Comparison of ENCODE assay signal across 1 cellular context in the genomic region with DNA sequence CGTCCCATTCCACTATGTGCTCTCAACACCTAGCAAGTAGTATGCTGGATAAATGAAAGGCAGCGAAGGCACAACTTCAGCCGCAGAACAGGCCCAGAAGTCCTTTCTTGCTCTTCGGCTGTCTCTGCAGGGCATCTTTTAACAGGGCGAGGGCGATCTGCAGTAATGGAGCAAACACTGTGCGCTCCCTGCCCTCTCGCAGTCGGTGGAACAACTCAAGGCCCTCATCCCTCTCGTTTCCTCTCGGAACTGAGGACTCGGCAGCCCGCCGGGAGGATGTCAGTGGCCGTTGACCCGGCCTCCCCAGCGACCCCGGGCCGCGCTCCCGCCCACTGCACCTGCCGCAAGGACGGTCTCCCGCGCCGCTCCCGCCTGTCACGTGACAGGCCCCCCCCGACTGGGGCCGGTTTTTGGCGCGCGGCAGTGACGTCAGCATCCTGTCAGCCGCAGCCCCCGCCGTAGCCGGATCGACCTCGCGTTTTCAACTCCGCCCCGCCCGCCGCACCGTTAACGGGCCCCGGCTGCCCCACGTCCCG.
TF ChIP-seq lines count a peak whose summit lies in the region.

No MANE protein-coding gene starts in this region.

TF ChIP-seq in HEK293, 187 proteins besides CTCF, POLR2A, EP300 and RAD21 (continued from another document and continues in another):
- TF ChIP-seq, protein P1, sequence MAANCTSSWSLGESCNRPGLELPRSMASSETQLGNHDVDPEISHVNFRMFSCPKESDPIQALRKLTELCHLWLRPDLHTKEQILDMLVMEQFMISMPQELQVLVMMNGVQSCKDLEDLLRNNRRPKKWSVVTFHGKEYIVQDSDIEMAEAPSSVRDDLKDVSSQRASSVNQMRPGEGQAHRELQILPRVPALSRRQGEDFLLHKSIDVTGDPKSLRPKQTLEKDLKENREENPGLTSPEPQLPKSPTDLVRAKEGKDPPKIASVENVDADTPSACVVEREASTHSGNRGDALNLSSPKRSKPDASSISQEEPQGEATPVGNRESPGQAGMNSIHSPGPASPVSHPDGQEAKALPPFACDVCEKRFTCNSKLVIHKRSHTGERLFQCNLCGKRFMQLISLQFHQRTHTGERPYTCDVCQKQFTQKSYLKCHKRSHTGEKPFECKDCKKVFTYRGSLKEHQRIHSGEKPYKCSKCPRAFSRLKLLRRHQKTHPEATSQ (tag by site-specific recombination; IDR thresholded peaks at IDR 0.05), result 0 out of 2 replicates have a peak, but pooled peaks have one; percentile 43
- TF ChIP-seq ZNF19 (tag by site-specific recombination; IDR thresholded peaks at IDR 0.05; ENCODE audit: low read depth) (no peak), ZNF785 (tag by site-specific recombination; IDR thresholded peaks at IDR 0.05) (no peak), ZNF629 (tag by site-specific recombination; IDR thresholded peaks at IDR 0.05) (peak; percentile 78; the same call in 1 of the 2 replicates), ZNF610 (tag by site-specific recombination; IDR thresholded peaks at IDR 0.05; ENCODE audit: borderline replicate concordance) (0 out of 2 replicates have a peak, but pooled peaks have one; percentile 35), SP7 (tag by site-specific recombination; IDR thresholded peaks at IDR 0.05) (peak; percentile 64), TCF7L2 (IDR thresholded peaks at IDR 0.05; ENCODE audit: borderline replicate concordance, low read depth, low read length) (no peak), ZBTB8A (tag by site-specific recombination; IDR thresholded peaks at IDR 0.05) (peak; percentile 15; the same call in 1 of the 2 replicates), ZNF792 (tag by site-specific recombination; IDR thresholded peaks at IDR 0.05) (no peak), YY1 (tag by site-specific recombination; IDR thresholded peaks at IDR 0.05) (no peak), ZSCAN23 (tag by site-specific recombination; IDR thresholded peaks at IDR 0.05) (no peak), ZNF112 (tag by site-specific recombination; IDR thresholded peaks at IDR 0.05) (no peak), ZFHX2 (tag by site-specific recombination; conservative IDR thresholded peaks at IDR 0.05) (peak; percentile 68), SP2 (tag by site-specific recombination; IDR thresholded peaks at IDR 0.05) (peak; percentile 80), BCL11A (tag by site-specific recombination; IDR thresholded peaks at IDR 0.05; ENCODE audit: low read depth) (no peak), ZNF157 (tag by site-specific recombination; IDR thresholded peaks at IDR 0.05) (no peak), ZNF114 (tag by site-specific recombination; IDR thresholded peaks at IDR 0.05) (no peak), GLI4 (tag by site-specific recombination; IDR thresholded peaks at IDR 0.05) (no peak), BCL11B (tag by site-specific recombination; IDR thresholded peaks at IDR 0.05; ENCODE audit: low read depth) (0 out of 2 replicates have a peak, but pooled peaks have one; percentile 54), ZNF600 (tag by site-specific recombination; IDR thresholded peaks at IDR 0.05) (peak; percentile 21), ZNF548 (tag by site-specific recombination; IDR thresholded peaks at IDR 0.05) (no peak), ZNF555 (tag by site-specific recombination; conservative IDR thresholded peaks at IDR 0.05) (no peak), ZNF324 (tag by site-specific recombination; IDR thresholded peaks at IDR 0.05) (0 out of 2 replicates have a peak, but pooled peaks have one; percentile 54), ZNF426 (tag by site-specific recombination; IDR thresholded peaks at IDR 0.05) (no peak), ZNF664 (tag by site-specific recombination; IDR thresholded peaks at IDR 0.05) (no peak), ZFP69B (tag by site-specific recombination; IDR thresholded peaks at IDR 0.05) (0 out of 2 replicates have a peak, but pooled peaks have one; percentile 28), ZNF514 (tag by site-specific recombination; IDR thresholded peaks at IDR 0.05) (no peak), ZFP3 (tag by site-specific recombination; IDR thresholded peaks at IDR 0.05; ENCODE audit: low read depth) (no peak), ZNF184 (tag by site-specific recombination; IDR thresholded peaks at IDR 0.05) (no peak), GLIS2 (tag by site-specific recombination; IDR thresholded peaks at IDR 0.05) (peak; percentile 92), REPIN1 (tag by site-specific recombination; IDR thresholded peaks at IDR 0.05; ENCODE audit: low read depth) (no peak), ZEB2 (tag by site-specific recombination; IDR thresholded peaks at IDR 0.05) (peak; percentile 73), KLF7 (tag by site-specific recombination; IDR thresholded peaks at IDR 0.05; ENCODE audit: borderline replicate concordance) (peak; percentile 31; the same call in 1 of the 2 replicates), KLF10 (tag by site-specific recombination; IDR thresholded peaks at IDR 0.05) (peak; percentile 78; the same call in 1 of the 2 replicates)
- TF ChIP-seq, protein P2, sequence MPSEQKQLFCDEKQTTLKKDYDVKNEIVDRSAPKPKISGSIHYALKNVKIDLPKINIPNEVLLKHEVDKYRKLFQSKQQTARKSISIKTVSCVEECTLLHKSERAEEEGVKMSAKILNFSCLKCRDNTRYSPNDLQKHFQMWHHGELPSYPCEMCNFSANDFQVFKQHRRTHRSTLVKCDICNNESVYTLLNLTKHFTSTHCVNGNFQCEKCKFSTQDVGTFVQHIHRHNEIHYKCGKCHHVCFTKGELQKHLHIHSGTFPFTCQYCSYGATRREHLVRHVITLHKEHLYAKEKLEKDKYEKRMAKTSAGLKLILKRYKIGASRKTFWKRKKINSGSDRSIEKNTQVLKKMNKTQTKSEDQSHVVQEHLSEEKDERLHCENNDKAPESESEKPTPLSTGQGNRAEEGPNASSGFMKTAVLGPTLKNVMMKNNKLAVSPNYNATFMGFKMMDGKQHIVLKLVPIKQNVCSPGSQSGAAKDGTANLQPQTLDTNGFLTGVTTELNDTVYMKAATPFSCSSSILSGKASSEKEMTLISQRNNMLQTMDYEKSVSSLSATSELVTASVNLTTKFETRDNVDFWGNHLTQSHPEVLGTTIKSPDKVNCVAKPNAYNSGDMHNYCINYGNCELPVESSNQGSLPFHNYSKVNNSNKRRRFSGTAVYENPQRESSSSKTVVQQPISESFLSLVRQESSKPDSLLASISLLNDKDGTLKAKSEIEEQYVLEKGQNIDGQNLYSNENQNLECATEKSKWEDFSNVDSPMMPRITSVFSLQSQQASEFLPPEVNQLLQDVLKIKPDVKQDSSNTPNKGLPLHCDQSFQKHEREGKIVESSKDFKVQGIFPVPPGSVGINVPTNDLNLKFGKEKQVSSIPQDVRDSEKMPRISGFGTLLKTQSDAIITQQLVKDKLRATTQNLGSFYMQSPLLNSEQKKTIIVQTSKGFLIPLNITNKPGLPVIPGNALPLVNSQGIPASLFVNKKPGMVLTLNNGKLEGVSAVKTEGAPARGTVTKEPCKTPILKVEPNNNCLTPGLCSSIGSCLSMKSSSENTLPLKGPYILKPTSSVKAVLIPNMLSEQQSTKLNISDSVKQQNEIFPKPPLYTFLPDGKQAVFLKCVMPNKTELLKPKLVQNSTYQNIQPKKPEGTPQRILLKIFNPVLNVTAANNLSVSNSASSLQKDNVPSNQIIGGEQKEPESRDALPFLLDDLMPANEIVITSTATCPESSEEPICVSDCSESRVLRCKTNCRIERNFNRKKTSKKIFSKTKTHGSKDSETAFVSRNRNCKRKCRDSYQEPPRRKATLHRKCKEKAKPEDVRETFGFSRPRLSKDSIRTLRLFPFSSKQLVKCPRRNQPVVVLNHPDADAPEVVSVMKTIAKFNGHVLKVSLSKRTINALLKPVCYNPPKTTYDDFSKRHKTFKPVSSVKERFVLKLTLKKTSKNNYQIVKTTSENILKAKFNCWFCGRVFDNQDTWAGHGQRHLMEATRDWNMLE (tag by site-specific recombination; conservative IDR thresholded peaks at IDR 0.05; ENCODE audit: low read depth), result no peak
- TF ChIP-seq, protein P3, sequence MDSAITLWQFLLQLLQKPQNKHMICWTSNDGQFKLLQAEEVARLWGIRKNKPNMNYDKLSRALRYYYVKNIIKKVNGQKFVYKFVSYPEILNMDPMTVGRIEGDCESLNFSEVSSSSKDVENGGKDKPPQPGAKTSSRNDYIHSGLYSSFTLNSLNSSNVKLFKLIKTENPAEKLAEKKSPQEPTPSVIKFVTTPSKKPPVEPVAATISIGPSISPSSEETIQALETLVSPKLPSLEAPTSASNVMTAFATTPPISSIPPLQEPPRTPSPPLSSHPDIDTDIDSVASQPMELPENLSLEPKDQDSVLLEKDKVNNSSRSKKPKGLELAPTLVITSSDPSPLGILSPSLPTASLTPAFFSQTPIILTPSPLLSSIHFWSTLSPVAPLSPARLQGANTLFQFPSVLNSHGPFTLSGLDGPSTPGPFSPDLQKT (IDR thresholded peaks at IDR 0.05; ENCODE audit: borderline replicate concordance, low read depth, low read length), result no peak
- TF ChIP-seq, protein P4, sequence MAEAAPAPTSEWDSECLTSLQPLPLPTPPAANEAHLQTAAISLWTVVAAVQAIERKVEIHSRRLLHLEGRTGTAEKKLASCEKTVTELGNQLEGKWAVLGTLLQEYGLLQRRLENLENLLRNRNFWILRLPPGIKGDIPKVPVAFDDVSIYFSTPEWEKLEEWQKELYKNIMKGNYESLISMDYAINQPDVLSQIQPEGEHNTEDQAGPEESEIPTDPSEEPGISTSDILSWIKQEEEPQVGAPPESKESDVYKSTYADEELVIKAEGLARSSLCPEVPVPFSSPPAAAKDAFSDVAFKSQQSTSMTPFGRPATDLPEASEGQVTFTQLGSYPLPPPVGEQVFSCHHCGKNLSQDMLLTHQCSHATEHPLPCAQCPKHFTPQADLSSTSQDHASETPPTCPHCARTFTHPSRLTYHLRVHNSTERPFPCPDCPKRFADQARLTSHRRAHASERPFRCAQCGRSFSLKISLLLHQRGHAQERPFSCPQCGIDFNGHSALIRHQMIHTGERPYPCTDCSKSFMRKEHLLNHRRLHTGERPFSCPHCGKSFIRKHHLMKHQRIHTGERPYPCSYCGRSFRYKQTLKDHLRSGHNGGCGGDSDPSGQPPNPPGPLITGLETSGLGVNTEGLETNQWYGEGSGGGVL (tag by site-specific recombination; IDR thresholded peaks at IDR 0.05), result peak; percentile 64
- TF ChIP-seq, protein P5, sequence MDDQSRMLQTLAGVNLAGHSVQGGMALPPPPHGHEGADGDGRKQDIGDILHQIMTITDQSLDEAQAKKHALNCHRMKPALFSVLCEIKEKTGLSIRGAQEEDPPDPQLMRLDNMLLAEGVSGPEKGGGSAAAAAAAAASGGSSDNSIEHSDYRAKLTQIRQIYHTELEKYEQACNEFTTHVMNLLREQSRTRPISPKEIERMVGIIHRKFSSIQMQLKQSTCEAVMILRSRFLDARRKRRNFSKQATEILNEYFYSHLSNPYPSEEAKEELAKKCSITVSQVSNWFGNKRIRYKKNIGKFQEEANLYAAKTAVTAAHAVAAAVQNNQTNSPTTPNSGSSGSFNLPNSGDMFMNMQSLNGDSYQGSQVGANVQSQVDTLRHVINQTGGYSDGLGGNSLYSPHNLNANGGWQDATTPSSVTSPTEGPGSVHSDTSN (CRISPR knock-in tag; IDR thresholded peaks at IDR 0.05), result peak; percentile 92
- TF ChIP-seq, protein P6, sequence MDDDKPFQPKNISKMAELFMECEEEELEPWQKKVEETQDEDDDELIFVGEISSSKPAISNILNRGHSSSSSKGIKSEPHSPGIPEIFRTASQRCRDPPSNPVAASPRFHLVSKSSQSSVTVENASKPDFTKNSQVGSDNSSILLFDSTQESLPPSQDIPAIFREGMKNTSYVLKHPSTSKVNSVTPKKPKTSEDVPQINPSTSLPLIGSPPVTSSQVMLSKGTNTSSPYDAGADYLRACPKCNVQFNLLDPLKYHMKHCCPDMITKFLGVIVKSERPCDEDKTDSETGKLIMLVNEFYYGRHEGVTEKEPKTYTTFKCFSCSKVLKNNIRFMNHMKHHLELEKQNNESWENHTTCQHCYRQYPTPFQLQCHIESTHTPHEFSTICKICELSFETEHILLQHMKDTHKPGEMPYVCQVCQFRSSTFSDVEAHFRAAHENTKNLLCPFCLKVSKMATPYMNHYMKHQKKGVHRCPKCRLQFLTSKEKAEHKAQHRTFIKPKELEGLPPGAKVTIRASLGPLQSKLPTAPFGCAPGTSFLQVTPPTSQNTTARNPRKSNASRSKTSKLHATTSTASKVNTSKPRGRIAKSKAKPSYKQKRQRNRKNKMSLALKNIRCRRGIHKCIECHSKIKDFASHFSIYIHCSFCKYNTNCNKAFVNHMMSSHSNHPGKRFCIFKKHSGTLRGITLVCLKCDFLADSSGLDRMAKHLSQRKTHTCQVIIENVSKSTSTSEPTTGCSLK (tag by site-specific recombination; IDR thresholded peaks at IDR 0.05), result no peak
- TF ChIP-seq, protein P7, sequence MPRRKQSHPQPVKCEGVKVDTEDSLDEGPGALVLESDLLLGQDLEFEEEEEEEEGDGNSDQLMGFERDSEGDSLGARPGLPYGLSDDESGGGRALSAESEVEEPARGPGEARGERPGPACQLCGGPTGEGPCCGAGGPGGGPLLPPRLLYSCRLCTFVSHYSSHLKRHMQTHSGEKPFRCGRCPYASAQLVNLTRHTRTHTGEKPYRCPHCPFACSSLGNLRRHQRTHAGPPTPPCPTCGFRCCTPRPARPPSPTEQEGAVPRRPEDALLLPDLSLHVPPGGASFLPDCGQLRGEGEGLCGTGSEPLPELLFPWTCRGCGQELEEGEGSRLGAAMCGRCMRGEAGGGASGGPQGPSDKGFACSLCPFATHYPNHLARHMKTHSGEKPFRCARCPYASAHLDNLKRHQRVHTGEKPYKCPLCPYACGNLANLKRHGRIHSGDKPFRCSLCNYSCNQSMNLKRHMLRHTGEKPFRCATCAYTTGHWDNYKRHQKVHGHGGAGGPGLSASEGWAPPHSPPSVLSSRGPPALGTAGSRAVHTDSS (tag by site-specific recombination; IDR thresholded peaks at IDR 0.05), result no peak
- TF ChIP-seq, protein P8, sequence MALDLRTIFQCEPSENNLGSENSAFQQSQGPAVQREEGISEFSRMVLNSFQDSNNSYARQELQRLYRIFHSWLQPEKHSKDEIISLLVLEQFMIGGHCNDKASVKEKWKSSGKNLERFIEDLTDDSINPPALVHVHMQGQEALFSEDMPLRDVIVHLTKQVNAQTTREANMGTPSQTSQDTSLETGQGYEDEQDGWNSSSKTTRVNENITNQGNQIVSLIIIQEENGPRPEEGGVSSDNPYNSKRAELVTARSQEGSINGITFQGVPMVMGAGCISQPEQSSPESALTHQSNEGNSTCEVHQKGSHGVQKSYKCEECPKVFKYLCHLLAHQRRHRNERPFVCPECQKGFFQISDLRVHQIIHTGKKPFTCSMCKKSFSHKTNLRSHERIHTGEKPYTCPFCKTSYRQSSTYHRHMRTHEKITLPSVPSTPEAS (tag by site-specific recombination; IDR thresholded peaks at IDR 0.05), result no peak
- TF ChIP-seq, protein P9, sequence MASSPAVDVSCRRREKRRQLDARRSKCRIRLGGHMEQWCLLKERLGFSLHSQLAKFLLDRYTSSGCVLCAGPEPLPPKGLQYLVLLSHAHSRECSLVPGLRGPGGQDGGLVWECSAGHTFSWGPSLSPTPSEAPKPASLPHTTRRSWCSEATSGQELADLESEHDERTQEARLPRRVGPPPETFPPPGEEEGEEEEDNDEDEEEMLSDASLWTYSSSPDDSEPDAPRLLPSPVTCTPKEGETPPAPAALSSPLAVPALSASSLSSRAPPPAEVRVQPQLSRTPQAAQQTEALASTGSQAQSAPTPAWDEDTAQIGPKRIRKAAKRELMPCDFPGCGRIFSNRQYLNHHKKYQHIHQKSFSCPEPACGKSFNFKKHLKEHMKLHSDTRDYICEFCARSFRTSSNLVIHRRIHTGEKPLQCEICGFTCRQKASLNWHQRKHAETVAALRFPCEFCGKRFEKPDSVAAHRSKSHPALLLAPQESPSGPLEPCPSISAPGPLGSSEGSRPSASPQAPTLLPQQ (tag by site-specific recombination; IDR thresholded peaks at IDR 0.05), result peak; percentile 56
